In genomic region chr14:35883677-35884293, GRCh38 we compare ENCODE assay signal across 8 cellular contexts. TPM values are rescaled to one million over a fixed set of nuclear protein-coding genes. Genes with fewer than 3 reads are reported as not detected.
DNase-seq lines count a peak whose midpoint lies in the region; FAIRE-seq and TF ChIP-seq lines count a peak whose summit lies in the region.

No MANE protein-coding gene starts in this region.

- no peaks in the 10 kb centered on the region for H3K36me3 ChIP-seq in kidney (ENCODE audit: control insufficient read depth in 1 of 2, insufficient read depth in 2 of 2, low read length in 2 of 2)
- no peaks in the 10 kb centered on the region for H3K36me3 ChIP-seq in tibial artery

- H3K4me3 ChIP-seq in kidney (ENCODE audit: low read length in 2 of 2): no peak overlapping the region
- no peak overlapping the region for H3K4me3 ChIP-seq in tibial artery

- DNase-seq in AG20443 (ENCODE audit: low spot score): peak; percentile 45
- peak; percentile 37 for DNase-seq in NCI-H1694 treated with DMSO at 0.1 percent for 48 hours (lab: John Stamatoyannopoulos, UW)
- peak; percentile 28 for DNase-seq in activated naive CD4-positive, alpha-beta T cell treated with anti-CD3 and anti-CD28 coated beads, Interleukin-2, amount 50 U/mL, for 16 hours
- DNase-seq in kidney: no peak
- no peak for DNase-seq in tibial artery
- no peak for DNase-seq in NK-92 (lab: John Stamatoyannopoulos, UW; ENCODE audit: unreplicated experiment)
- no peak for DNase-seq in KG1 (lab: John Stamatoyannopoulos, UW)

- TF ChIP-seq CTCF in GM12873 (IDR thresholded peaks at IDR 0.05; ENCODE audit: insufficient read depth, low read depth, low read length, missing control alignments): peak; percentile 67
- peak; percentile 56 for TF ChIP-seq CTCF in kidney (IDR thresholded peaks at IDR 0.05; ENCODE audit: borderline replicate concordance, extremely low read depth, insufficient read depth)
- TF ChIP-seq CTCF in tibial artery (IDR thresholded peaks at IDR 0.05): peak; percentile 42 to 46

- no peaks in the 10 kb centered on the region for H3K27me3 ChIP-seq in tibial artery

- peak; percentile 33 for FAIRE-seq in kidney (lab: Jason Lieb, UNC)

- intact Hi-C loops in kidney (cut with DNase I): no loop called here
- intact Hi-C loops in tibial artery (cut with DNase I; ENCODE audit: low total_unique reads): no loop called here

- H3K27ac ChIP-seq in kidney (ENCODE audit: low read depth in 2 of 2, low read length in 2 of 2) (no peak overlapping the region), tibial artery (no peak overlapping the region)

- H3K4me1 ChIP-seq in kidney (ENCODE audit: control insufficient read depth in 1 of 2, insufficient read depth in 1 of 2, low read depth in 1 of 2, low read length in 2 of 2) (peaks cover 0 to 4% of the 10 kb centered on the region in 2 donors), tibial artery (peaks cover 0 to 8% (median 7%) of the 10 kb centered on the region in 4 donors)

- H3K9ac ChIP-seq in kidney (ENCODE audit: low read length in 2 of 2): no peak overlapping the region

- H3K9me3 ChIP-seq in kidney (ENCODE audit: control insufficient read depth in 1 of 2, low read length in 2 of 2) (no peaks in the 10 kb centered on the region), tibial artery (no peaks in the 10 kb centered on the region)

RNA-seq across cellular contexts. Expression of gene BRMS1L, which starts 57.6 kb away (rescaled TPM):
- 7.3 TPM for total RNA-seq in kidney
- polyA plus RNA-seq in kidney (ENCODE audit: insufficient read depth, low read depth, low replicate concordance): 9.0 TPM

Comparison
In these comparisons a context has a peak if more than half of its experiments do, and no peak if none do; other contexts are left out.
1. DNase-seq: peak in AG20443 (single experiment), NCI-H1694 treated with DMSO at 0.1 percent for 48 hours (single experiment) and activated naive CD4-positive, alpha-beta T cell treated with anti-CD3 and anti-CD28 coated beads, Interleukin-2, amount 50 U/mL, for 16 hours (single experiment); none in kidney (single experiment), tibial artery (0 of 2), NK-92 (single experiment) and KG1 (single experiment).
2. Peak in every context shown above with its lines, with median percentiles within 50 percentile points of each other: CTCF ChIP-seq.